ENCODE assay signal across 9 cellular contexts in the genomic region with DNA sequence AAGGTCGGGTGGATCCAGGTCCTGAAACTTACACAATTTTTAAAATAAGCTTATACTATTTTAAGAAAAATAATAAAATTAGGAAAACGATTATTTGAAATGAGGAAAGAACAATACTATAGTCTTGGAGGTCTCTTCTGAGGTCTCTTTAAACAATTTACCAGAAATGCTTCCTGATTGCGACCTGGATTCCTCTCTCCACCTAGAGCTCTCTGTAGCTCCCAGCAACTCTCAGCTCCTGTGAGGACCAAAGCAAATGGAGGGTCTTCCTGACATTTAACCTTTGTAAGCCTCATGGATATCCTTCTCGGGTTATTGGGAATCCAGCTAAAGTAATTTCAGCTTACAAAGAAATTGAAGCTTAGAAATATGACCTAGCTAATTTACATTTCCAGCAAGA. TPM values are rescaled to one million over a fixed set of nuclear protein-coding genes. Genes with fewer than 3 reads are reported as not detected.
A peak's percentile ranks its signal among the peaks of the same experiment; 100 is the strongest.
DNase-seq lines count a peak whose midpoint lies in the region; ATAC-seq and TF ChIP-seq lines count a peak whose summit lies in the region.
"Had no signal": no experiment of that assay in that cellular context is flagged by ENCODE, and none has a peak within 500 bp of the region (broad histone marks: within the 10 kb centered on the region; RNA-seq: fewer than 3 reads in every experiment).

No MANE protein-coding gene starts in this region.

- DNase-seq in AG04450 (ENCODE audit: low read depth, low spot score): no peak
- DNase-seq in coronary artery (ENCODE audit: low spot score): no peak
- DNase-seq in naive thymus-derived CD4-positive, alpha-beta T cell: peak in 1 of 9 donors; percentile 2
- no peak for DNase-seq in stimulated activated CD4-positive, alpha-beta T cell treated with anti-CD3 and anti-CD28 coated beads, Interleukin-15, amount 100 ng/mL, for 24 hours
- no peak for DNase-seq in SW480 (ENCODE audit: low spot score)
- DNase-seq in NCI-H146 treated with DMSO at 0.1 percent for 48 hours (lab: John Stamatoyannopoulos, UW; ENCODE audit: unreplicated experiment): no peak
- no peak for DNase-seq in NCI-H2171 (lab: John Stamatoyannopoulos, UW)

- TF ChIP-seq CTCF in AG04450 (IDR thresholded peaks at IDR 0.05; ENCODE audit: low read depth, low read length) (no peak), coronary artery (IDR thresholded peaks at IDR 0.05) (no peak)

- H3K27ac Mint-ChIP-seq in naive thymus-derived CD4-positive, alpha-beta T cell: peak overlapping the region in 8 of 9 donors; percentile 53 to 97 (median 94)

- peaks cover 0 to 22% (median 9%) of the 10 kb centered on the region in 5 donors for H3K36me3 Mint-ChIP-seq in naive thymus-derived CD4-positive, alpha-beta T cell

- no peaks in the 10 kb centered on the region for H3K36me3 ChIP-seq in KOPT-K1 (ENCODE audit: insufficient read depth, low read length)
- no peaks in the 10 kb centered on the region for H3K36me3 ChIP-seq in naive thymus-derived CD4-positive, alpha-beta T cell (ENCODE audit: control insufficient read depth in 2 of 3, insufficient read depth in 3 of 3, low read length in 3 of 3)

- POLR2A ChIA-PET in AG04450 (lab: Yijun Ruan, JAX): interaction anchor here (0.6 kb wide), 1 partner anchor 39 kb away, joined by 6 read pairs; no protein-coding TSS in a partner anchor
- POLR2A ChIA-PET in naive thymus-derived CD4-positive, alpha-beta T cell (lab: Charles Lee): interaction anchor here (0.6 to 1.8 kb wide), 6 partner anchors 9 to 499 kb away, joined by 3 to 9 read pairs (median 4); no protein-coding TSS in a partner anchor

- peaks cover 0 to 3% of the 10 kb centered on the region in 2 donors for H3K4me1 ChIP-seq in naive thymus-derived CD4-positive, alpha-beta T cell (ENCODE audit: control insufficient read depth in 2 of 2, insufficient read depth in 2 of 2, low read length in 2 of 2)

- H3K4me1 Mint-ChIP-seq in naive thymus-derived CD4-positive, alpha-beta T cell: peaks cover 5 to 36% (median 29%) of the 10 kb centered on the region in 7 donors

- ATAC-seq in naive thymus-derived CD4-positive, alpha-beta T cell: no peak

- CTCF ChIA-PET in AG04450 (lab: Charles Lee): interaction anchor here (1.0 to 2.8 kb wide), 4 partner anchors 11 to 916 kb away, joined by 3 to 18 read pairs (median 7); no protein-coding TSS in a partner anchor
- CTCF ChIA-PET in naive thymus-derived CD4-positive, alpha-beta T cell (lab: Charles Lee): interaction anchor here (0.5 to 1.1 kb wide), 4 partner anchors 26 to 925 kb away, joined by 3 to 5 read pairs (median 4); no protein-coding TSS in a partner anchor

- no peaks in the 10 kb centered on the region for H3K27me3 Mint-ChIP-seq in naive thymus-derived CD4-positive, alpha-beta T cell

- H3K4me3 ChIP-seq in AG04450 (ENCODE audit: low read depth, low read length) (peak overlapping the region; percentile 80), coronary artery (peak overlapping the region; percentile 84)
- peak overlapping the region; percentile 79 for H3K4me3 ChIP-seq in naive thymus-derived CD4-positive, alpha-beta T cell (ENCODE audit: low read length)

- intact Hi-C loops in naive thymus-derived CD4-positive, alpha-beta T cell (cut with micrococcal nuclease): loop anchor here (2.0 to 5.0 kb wide), 9 partner anchors 49 to 1058 kb away; a partner anchor contains a TSS

- H3K9me3 ChIP-seq in AG04450 (ENCODE audit: control insufficient read depth, insufficient read depth, low read length) (peaks cover 10% of the 10 kb centered on the region), KOPT-K1 (ENCODE audit: insufficient read depth, low read length, poor library complexity, severe bottlenecking) (peaks cover 16% of the 10 kb centered on the region)
- peaks cover 0 to 6% (median 0%) of the 10 kb centered on the region in 3 experiments for H3K9me3 ChIP-seq in naive thymus-derived CD4-positive, alpha-beta T cell (ENCODE audit: control insufficient read depth in 2 of 3, low read length in 3 of 3)

- peak overlapping the region; percentile 84 to 99 (median 98) for H3K4me3 Mint-ChIP-seq in naive thymus-derived CD4-positive, alpha-beta T cell

- no peaks in the 10 kb centered on the region for H3K27me3 ChIP-seq in AG04450 (ENCODE audit: control insufficient read depth, insufficient read depth, low read length)
- H3K27me3 ChIP-seq in naive thymus-derived CD4-positive, alpha-beta T cell (ENCODE audit: control insufficient read depth in 2 of 2, insufficient read depth in 2 of 2, low read length in 2 of 2): no peaks in the 10 kb centered on the region

- no peak overlapping the region for H3K27ac ChIP-seq in AG04450 (ENCODE audit: low read depth, low read length)
- H3K27ac ChIP-seq in KOPT-K1 (ENCODE audit: low read depth, low read length, poor library complexity, severe bottlenecking): peak overlapping the region; percentile 72
- H3K27ac ChIP-seq in coronary artery: no peak overlapping the region
- peak overlapping the region; percentile 74 for H3K27ac ChIP-seq in naive thymus-derived CD4-positive, alpha-beta T cell (ENCODE audit: low read depth, low read length)

- peaks cover 0 to 14% (median 7%) of the 10 kb centered on the region in 11 donors for H3K9me3 Mint-ChIP-seq in naive thymus-derived CD4-positive, alpha-beta T cell

RNA-seq across cellular contexts. Expression of a gene that starts 0.9 kb away (rescaled TPM):
- polyA plus RNA-seq in AG04450 (2011; rRNA removed): 3.1 and 5.0 TPM in 2 replicates
- polyA minus RNA-seq in AG04450 (2011; rRNA and poly(A)+ RNA removed): 2.2 and 6.3 TPM in 2 replicates
- 10 to 100 TPM in 1 of 5 experiments, 1 to 10 TPM in 4; 2.4 to 11.4 (median 5.3) TPM for total RNA-seq in naive thymus-derived CD4-positive, alpha-beta T cell
- polyA plus RNA-seq in naive thymus-derived CD4-positive, alpha-beta T cell: 1 to 10 TPM; 1.7 to 1.9 TPM

RNA-seq across cellular contexts. Expression of a gene that starts 5.8 kb away (rescaled TPM):
- 0.22 and 0.52 TPM in 2 replicates for polyA plus RNA-seq in AG04450 (2011; rRNA removed)
- polyA minus RNA-seq in AG04450 (2011; rRNA and poly(A)+ RNA removed): not detected in 2 replicates
- not detected for total RNA-seq in naive thymus-derived CD4-positive, alpha-beta T cell
- not detected for polyA plus RNA-seq in naive thymus-derived CD4-positive, alpha-beta T cell
- total RNA-seq: glomerular endothelial cell had no signal

RNA-seq across cellular contexts. Expression of a gene that starts 51.2 kb away (rescaled TPM):
- polyA plus RNA-seq in AG04450 (2011; rRNA removed): 2.6 and 4.1 TPM in 2 replicates
- 0.43 and 1.1 TPM in 2 replicates for polyA minus RNA-seq in AG04450 (2011; rRNA and poly(A)+ RNA removed)
- total RNA-seq in naive thymus-derived CD4-positive, alpha-beta T cell: under 1 TPM in 1 of 5 experiments, not detected in 4; 0.44 TPM
- not detected for polyA plus RNA-seq in naive thymus-derived CD4-positive, alpha-beta T cell

Comparison
In these comparisons a context has a peak if more than half of its experiments do, and no peak if none do; other contexts are left out.
1. H3K27ac ChIP-seq: peak in KOPT-K1 (single experiment) and naive thymus-derived CD4-positive, alpha-beta T cell (single experiment); none in AG04450 (single experiment) and coronary artery (0 of 2).
2. Peak in every context shown above with its lines, with median percentiles within 50 percentile points of each other: H3K4me3 ChIP-seq.